In the genomic region with DNA sequence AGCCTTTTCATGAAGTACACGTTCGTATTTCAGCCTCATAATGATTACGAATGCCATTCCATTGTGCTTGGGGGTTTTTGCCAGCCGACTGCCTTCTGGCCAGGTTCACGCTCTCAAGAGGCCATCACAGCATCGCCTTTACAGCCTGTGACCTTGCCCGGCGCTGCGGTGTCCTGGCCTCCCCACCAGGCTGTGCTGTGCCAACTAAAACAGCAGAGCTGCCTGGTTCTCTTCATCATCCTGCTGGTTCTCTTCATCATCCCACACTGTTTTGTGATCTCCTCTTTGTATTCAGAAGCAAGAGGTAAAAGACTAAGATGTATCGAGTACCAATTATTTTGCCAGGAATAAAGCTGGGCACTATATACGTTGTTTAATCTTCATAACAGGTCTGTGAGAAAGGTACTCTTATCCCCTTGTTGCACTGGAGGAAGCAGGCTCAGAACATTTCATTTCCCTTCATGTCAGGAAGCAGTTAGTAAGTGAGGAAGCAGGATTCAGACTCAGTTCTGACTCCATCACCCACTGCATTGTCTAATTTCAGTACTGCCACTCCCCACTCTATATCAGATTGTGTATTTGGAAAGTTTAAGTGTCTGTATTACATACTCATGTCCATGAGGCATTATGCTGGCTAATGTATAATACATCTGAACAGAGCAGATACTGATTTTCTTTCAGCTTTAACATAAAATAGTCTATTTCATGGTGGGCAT, we compare ENCODE assay signal across 8 cellular contexts.
DNase-seq lines count a peak whose midpoint lies in the region; ATAC-seq and TF ChIP-seq lines count a peak whose summit lies in the region.
"Had no signal": no experiment of that assay in that cellular context is flagged by ENCODE, and none has a peak within 500 bp of the region (broad histone marks: within the 10 kb centered on the region; RNA-seq: fewer than 3 reads in every experiment).

No MANE protein-coding gene starts in this region.

- no peak overlapping the region for H3K4me3 Mint-ChIP-seq in activated CD8-positive, alpha-beta memory T cell treated with anti-CD3 and anti-CD28 coated beads, Interleukin-2, amount 10 ng/mL, durations not matched to agents 7 days and 5 days

- peaks cover 0 to 25% (median 4%) of the 10 kb centered on the region in 6 donors for H3K4me1 ChIP-seq in spleen
- H3K4me1 ChIP-seq: SJCRH30 had no signal

- H3K36me3 Mint-ChIP-seq in activated CD8-positive, alpha-beta memory T cell treated with anti-CD3 and anti-CD28 coated beads, Interleukin-2, amount 10 ng/mL, durations not matched to agents 7 days and 5 days, result no peaks in the 10 kb centered on the region

- ATAC-seq in HG03378 (IDR thresholded peaks at IDR 0.05; ENCODE audit: unreplicated experiment), result peak; percentile 2
- ATAC-seq in activated CD8-positive, alpha-beta memory T cell treated with anti-CD3 and anti-CD28 coated beads, Interleukin-2, amount 10 ng/mL, durations not matched to agents 7 days and 5 days, result peak; percentile 36

- H3K4me1 Mint-ChIP-seq in activated CD8-positive, alpha-beta memory T cell treated with anti-CD3 and anti-CD28 coated beads, Interleukin-2, amount 10 ng/mL, durations not matched to agents 7 days and 5 days, result peaks cover 7% of the 10 kb centered on the region

- peak; percentile 36 for TF ChIP-seq CTCF in fibroblast of villous mesenchyme (IDR thresholded peaks at IDR 0.05; ENCODE audit: insufficient read depth, low read depth, low read length)
- TF ChIP-seq CTCF in spleen (IDR thresholded peaks at IDR 0.05 in 8 of 11, conservative IDR thresholded peaks at IDR 0.05 in 3 of 11), result peak in 10 of 11 experiments; percentile 10 to 63 (median 46)

- H3K9me3 Mint-ChIP-seq in activated CD8-positive, alpha-beta memory T cell treated with anti-CD3 and anti-CD28 coated beads, Interleukin-2, amount 10 ng/mL, durations not matched to agents 7 days and 5 days (ENCODE audit: low read depth), result no peaks in the 10 kb centered on the region

- H3K27ac ChIP-seq in spleen, result peak overlapping the region in 1 of 8 donors; percentile 10
- H3K27ac ChIP-seq: SJCRH30 had no signal

- no peaks in the 10 kb centered on the region for H3K27me3 Mint-ChIP-seq in activated CD8-positive, alpha-beta memory T cell treated with anti-CD3 and anti-CD28 coated beads, Interleukin-2, amount 10 ng/mL, durations not matched to agents 7 days and 5 days

- CTCF ChIA-PET in activated CD8-positive, alpha-beta memory T cell treated with anti-CD3 and anti-CD28 coated beads, Interleukin-2, amount 10 ng/mL, durations not matched to agents 7 days and 5 days (lab: Charles Lee), result interaction anchor here (2.7 kb wide), 1 partner anchor 360 kb away, joined by 13 read pairs; no protein-coding TSS in a partner anchor

- no peaks in the 10 kb centered on the region for H3K9me3 ChIP-seq in spleen
- H3K9me3 ChIP-seq: SJCRH30 had no signal

- no peak for DNase-seq in activated CD8-positive, alpha-beta memory T cell treated with anti-CD3 and anti-CD28 coated beads, Interleukin-2, amount 10 ng/mL, durations not matched to agents 7 days and 5 days
- DNase-seq in fibroblast of villous mesenchyme (ENCODE audit: low read depth), result no peak
- DNase-seq in spleen, result peak; percentile 76
- no peak for DNase-seq in HCEC 1CT
- no peak for DNase-seq in NCI-H526 treated with DMSO at 0.1 percent for 48 hours (lab: John Stamatoyannopoulos, UW)
- DNase-seq in LoVo (ENCODE audit: low spot score), result no peak

- H3K27me3 ChIP-seq in spleen (replicated peaks in 1 of 7), result no peaks in the 10 kb centered on the region
- H3K27me3 ChIP-seq: SJCRH30 had no signal

- intact Hi-C loops in spleen (cut with DNase I; ENCODE audit: low total_unique reads), result no loop called here

- whole genome bisulfite sequencing in spleen, 5 donors, result 72 to 90% (median 86%) methylated on average over 11 of the region's 11 CpGs

- H3K27ac Mint-ChIP-seq in activated CD8-positive, alpha-beta memory T cell treated with anti-CD3 and anti-CD28 coated beads, Interleukin-2, amount 10 ng/mL, durations not matched to agents 7 days and 5 days, result no peak overlapping the region

- no peak overlapping the region for H3K4me3 ChIP-seq in fibroblast of villous mesenchyme (ENCODE audit: low read depth, low read length)
- H3K4me3 ChIP-seq in spleen, result no peak overlapping the region
- H3K4me3 ChIP-seq: SJCRH30 had no signal

- no peak for TF ChIP-seq POLR2A in spleen (IDR thresholded peaks at IDR 0.05)

- H3K36me3 ChIP-seq in spleen, result no peaks in the 10 kb centered on the region
- H3K36me3 ChIP-seq: SJCRH30 had no signal
